Comparison of ENCODE assay signal across 1 cellular context in genomic region chr10:28623483-28623882, GRCh38.
TF ChIP-seq lines count a peak whose summit lies in the region.

No MANE protein-coding gene starts in this region.

TF ChIP-seq in GM12878, 131 proteins besides CTCF, POLR2A, EP300 and RAD21:
- TF ChIP-seq GABPA (IDR thresholded peaks at IDR 0.05; ENCODE audit: low read depth) (no peak), FOS (IDR thresholded peaks at IDR 0.05; ENCODE audit: borderline replicate concordance, extremely low read depth, insufficient read length) (no peak), KDM1A (IDR thresholded peaks at IDR 0.05; ENCODE audit: borderline replicate concordance) (no peak), ELK1 (IDR thresholded peaks at IDR 0.05; ENCODE audit: low read depth, low read length) (no peak), TAF1 (IDR thresholded peaks at IDR 0.05; ENCODE audit: borderline replicate concordance, low read depth, low read length) (no peak), SREBF1 (IDR thresholded peaks at IDR 0.05; ENCODE audit: low read length) (no peak), NR2C2 (IDR thresholded peaks at IDR 0.05; ENCODE audit: borderline replicate concordance, control insufficient read depth, insufficient read length, low read depth) (no peak), ZNF24 (IDR thresholded peaks at IDR 0.05) (no peak), ZSCAN29 (IDR thresholded peaks at IDR 0.05) (no peak), PAX8 (IDR thresholded peaks at IDR 0.05) (no peak)
